ENCODE assay signal across 8 cellular contexts in genomic region chr15:49471248-49471647, GRCh38. TPM values are rescaled to one million over a fixed set of nuclear protein-coding genes. Genes with fewer than 3 reads are reported as not detected.
DNase-seq lines count a peak whose midpoint lies in the region; TF ChIP-seq lines count a peak whose summit lies in the region.
"Not testable (repeated sequence)": the region's sequence is repeated elsewhere in the genome, so short reads cannot be mapped to it uniquely, and the experiment has no call there.

No MANE protein-coding gene starts in this region.

- peak; percentile 6 for DNase-seq in ACHN
- DNase-seq in Jurkat, Clone E6-1 (ENCODE audit: low read depth, low spot score): peak; percentile 2
- DNase-seq in RPMI7951 (ENCODE audit: low read depth): peak; percentile 13
- DNase-seq in activated T-cell treated with anti-CD3 and anti-CD28 coated beads for 1 hour (ENCODE audit: low read depth): peak; percentile 2
- not testable (repeated sequence) for DNase-seq in choroid plexus epithelial cell (ENCODE audit: low read depth)
- DNase-seq in iPS DF 4.7 (ENCODE audit: extremely low read depth, low spot score): peak; percentile 3
- DNase-seq in stimulated activated CD4-positive, alpha-beta T cell treated with anti-CD3 and anti-CD28 coated beads, Interleukin-15, amount 100 ng/mL, for 24 hours: peak; percentile 62

- in situ Hi-C loops in ACHN (cut with HindIII; ENCODE audit: low pct_ligation_motif_present, low pct_unique_long_range_greater_than_20kb, low sequenced_read_pairs): not testable (repeated sequence)

- TF ChIP-seq CTCF in GM12874 (IDR thresholded peaks at IDR 0.05; ENCODE audit: insufficient read depth, low read depth, low read length) (peak; percentile 32; the same call in 1 of the 2 replicates), choroid plexus epithelial cell (conservative IDR thresholded peaks at IDR 0.05; ENCODE audit: low read depth, low read length) (peak; percentile 36)

- not testable (repeated sequence) for H3K4me3 ChIP-seq in Jurkat, Clone E6-1 (ENCODE audit: low read length); choroid plexus epithelial cell (ENCODE audit: low read depth, low read length)

RNA-seq across cellular contexts. Expression of gene FGF7, which starts 48.2 kb away (rescaled TPM):
- polyA plus RNA-seq in Jurkat, Clone E6-1 (2012; ENCODE audit: insufficient read depth, insufficient read length): not detected
- 2.0 and 3.2 TPM in 2 replicates for total RNA-seq in RPMI7951 (2014; rRNA removed; shearing (Covaris generic))
